ENCODE assay signal across 19 cellular contexts in the genomic region with DNA sequence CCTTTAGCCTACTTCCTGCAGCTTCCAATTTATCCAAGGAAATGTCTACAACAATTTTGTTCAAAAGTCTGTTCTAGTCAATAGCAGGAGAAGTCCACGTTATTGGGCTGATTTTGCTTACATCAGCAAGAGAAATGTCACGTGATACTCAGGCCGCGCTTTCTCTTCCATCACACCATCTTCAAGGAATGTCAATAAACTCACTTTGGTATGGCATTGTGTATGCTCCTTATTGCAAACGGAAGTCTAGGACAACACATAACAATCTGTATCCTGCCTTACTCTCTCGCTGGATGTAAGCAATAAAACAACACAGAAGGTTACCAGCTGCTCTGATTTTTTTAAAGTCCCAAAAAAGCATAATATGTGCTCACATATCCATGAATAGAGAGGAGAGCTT. TPM values are rescaled to one million over a fixed set of nuclear protein-coding genes. Genes with fewer than 3 reads are reported as not detected.
DNase-seq lines count a peak whose midpoint lies in the region; ATAC-seq, FAIRE-seq and TF ChIP-seq lines count a peak whose summit lies in the region.
"Had no signal": no experiment of that assay in that cellular context is flagged by ENCODE, and none has a peak within 500 bp of the region (broad histone marks: within the 10 kb centered on the region; RNA-seq: fewer than 3 reads in every experiment).

No MANE protein-coding gene starts in this region.

- H4K20me1 ChIP-seq in GM23248 (ENCODE audit: insufficient read depth) (no peaks in the 10 kb centered on the region), keratinocyte (ENCODE audit: control insufficient read depth, extremely low read depth, insufficient read depth, low read length) (no peaks in the 10 kb centered on the region)

- dilution Hi-C loops in keratinocyte (cut with MboI; ENCODE audit: extremely low pct_ligation_motif_present, low sequenced_read_pairs), result no loop called here

- no peak overlapping the region for H3K9ac ChIP-seq in GM23248
- no peak overlapping the region for H3K9ac ChIP-seq in keratinocyte (ENCODE audit: control insufficient read depth, extremely low read depth, insufficient read depth, low read length)
- H3K9ac ChIP-seq: KMS-11 had no signal

- H3K4me2 ChIP-seq in GM23248 (ENCODE audit: unreplicated experiment), result peak overlapping the region; percentile 10
- H3K4me2 ChIP-seq in keratinocyte (ENCODE audit: control insufficient read depth, extremely low read depth, insufficient read depth, low read depth, low read length), result no peak overlapping the region
- H3K4me2 ChIP-seq: KMS-11 had no signal

- H3K79me2 ChIP-seq in GM23248 (ENCODE audit: insufficient read depth) (no peaks in the 10 kb centered on the region), keratinocyte (ENCODE audit: control insufficient read depth, insufficient read depth, low read length) (no peaks in the 10 kb centered on the region)

- TF ChIP-seq CTCF in choroid plexus epithelial cell (conservative IDR thresholded peaks at IDR 0.05; ENCODE audit: low read depth, low read length) (no peak), keratinocyte (optimal IDR thresholded peaks at IDR 0.05 in 1 of 3, IDR thresholded peaks at IDR 0.05 in 1 of 3, conservative IDR thresholded peaks at IDR 0.05 in 1 of 3; ENCODE audit: extremely low read depth in 1 of 3, insufficient read depth in 2 of 3, low read length in 3 of 3) (no peak)

- ATAC-seq in SK-N-SH treated with all-trans-retinoic acid at 6 μM for 48 hours (no peak), GM18867 (IDR thresholded peaks at IDR 0.05; ENCODE audit: unreplicated experiment) (no peak)
- ATAC-seq: activated CD8-positive, alpha-beta T cell treated with anti-CD3 and anti-CD28 coated beads, Interleukin-2, amount 10 ng/mL, durations not matched to agents 7 days and 5 days had no signal

- H3K9me3 ChIP-seq in GM23248 (ENCODE audit: low read depth) (no peaks in the 10 kb centered on the region), keratinocyte (ENCODE audit: control insufficient read depth, low read depth, low read length) (no peaks in the 10 kb centered on the region)
- H3K9me3 ChIP-seq: left ventricle myocardium inferior, thyroid gland had no signal

- FAIRE-seq in keratinocyte (lab: Jason Lieb, UNC), result peak; percentile 13

- in situ Hi-C loops in GM23248 (cut with MboI), result no loop called here

- H3F3A ChIP-seq in GM23248 (ENCODE audit: insufficient read depth), result peaks cover 22% of the 10 kb centered on the region

- WGBS in GM23248 (ENCODE audit: low coverage in 1 of 2, low lambda C conversion rate in 2 of 2, missing lambda C conversion rate in 2 of 2), 2 experiments, result 16 to 17% methylated on average over 6 of the region's 6 CpGs

- DNase-seq in AG20443 (ENCODE audit: low spot score) (peak; percentile 31), GM23248 (peak; percentile 44), choroid plexus epithelial cell (ENCODE audit: low read depth) (peak; percentile 58), keratinocyte (ENCODE audit: low read depth, low spot score) (no peak), DMS 273 treated with DMSO at 0.1 percent for 48 hours (lab: John Stamatoyannopoulos, UW) (no peak)
- DNase-seq: activated CD4-positive, CD25-positive, alpha-beta regulatory T cell; activated CD8-positive, alpha-beta T cell treated with anti-CD3 and anti-CD28 coated beads, Interleukin-2, amount 10 ng/mL, durations not matched to agents 7 days and 5 days; activated naive CD4-positive, alpha-beta T cell treated with Interleukin-2 at 50 U/mL for 16 hours; activated T-cell treated with anti-CD3 and anti-CD28 coated beads, Interleukin-2, amount 50 U/mL, for 24 hours; left ventricle myocardium inferior; NCI-H1048; NCI-H187 treated with DMSO at 0.1 percent for 48 hours; stimulated activated naive CD4-positive, alpha-beta T cell; T-helper 9 cell; thyroid gland had no signal

- H3K4me3 ChIP-seq in GM23248, result no peak overlapping the region
- H3K4me3 ChIP-seq in choroid plexus epithelial cell (ENCODE audit: low read depth, low read length), result no peak overlapping the region
- no peak overlapping the region for H3K4me3 ChIP-seq in keratinocyte (ENCODE audit: control insufficient read depth in 2 of 3, extremely low read depth in 1 of 3, insufficient read depth in 2 of 3, low read depth in 1 of 3, low read length in 3 of 3)
- H3K4me3 ChIP-seq: left ventricle myocardium inferior, thyroid gland had no signal

- H2AFZ ChIP-seq in GM23248 (peak overlapping the region; percentile 53), keratinocyte (ENCODE audit: control insufficient read depth, low read length) (no peak overlapping the region)

- no peaks in the 10 kb centered on the region for H3K9me2 ChIP-seq in GM23248 (ENCODE audit: insufficient read depth)

- H3K36me3 ChIP-seq in GM23248 (ENCODE audit: low read depth) (no peaks in the 10 kb centered on the region), keratinocyte (ENCODE audit: control insufficient read depth in 2 of 2, extremely low read depth in 1 of 2, insufficient read depth in 2 of 2, low read length in 2 of 2) (no peaks in the 10 kb centered on the region)
- H3K36me3 ChIP-seq: left ventricle myocardium inferior, thyroid gland had no signal

- no peaks in the 10 kb centered on the region for H3K9me1 ChIP-seq in keratinocyte (ENCODE audit: control insufficient read depth, extremely low read depth, insufficient read depth, low read length)

- no peaks in the 10 kb centered on the region for H3K27me3 ChIP-seq in GM23248 (replicated peaks; ENCODE audit: insufficient read depth)
- H3K27me3 ChIP-seq in keratinocyte (ENCODE audit: control insufficient read depth, extremely low read depth, insufficient read depth, low read length), result no peaks in the 10 kb centered on the region
- H3K27me3 ChIP-seq: thyroid gland had no signal

- H3K27ac ChIP-seq in GM23248 (no peak overlapping the region), keratinocyte (ENCODE audit: control insufficient read depth, insufficient read depth, low read length) (no peak overlapping the region)
- H3K27ac ChIP-seq: KMS-11, left ventricle myocardium inferior, RWPE1, thyroid gland had no signal

- H3K4me1 ChIP-seq in GM23248 (ENCODE audit: insufficient read depth), result peaks cover 24% of the 10 kb centered on the region
- H3K4me1 ChIP-seq in keratinocyte (ENCODE audit: control insufficient read depth, extremely low read depth, insufficient read depth, low read length), result peaks cover 32% of the 10 kb centered on the region
- H3K4me1 ChIP-seq: left ventricle myocardium inferior, thyroid gland had no signal

TF ChIP-seq in SK-N-SH treated with all-trans-retinoic acid at 6 μM for 48 hours, 23 proteins besides CTCF, POLR2A, EP300 and RAD21 (continues in another document):
- TF ChIP-seq, protein P1, sequence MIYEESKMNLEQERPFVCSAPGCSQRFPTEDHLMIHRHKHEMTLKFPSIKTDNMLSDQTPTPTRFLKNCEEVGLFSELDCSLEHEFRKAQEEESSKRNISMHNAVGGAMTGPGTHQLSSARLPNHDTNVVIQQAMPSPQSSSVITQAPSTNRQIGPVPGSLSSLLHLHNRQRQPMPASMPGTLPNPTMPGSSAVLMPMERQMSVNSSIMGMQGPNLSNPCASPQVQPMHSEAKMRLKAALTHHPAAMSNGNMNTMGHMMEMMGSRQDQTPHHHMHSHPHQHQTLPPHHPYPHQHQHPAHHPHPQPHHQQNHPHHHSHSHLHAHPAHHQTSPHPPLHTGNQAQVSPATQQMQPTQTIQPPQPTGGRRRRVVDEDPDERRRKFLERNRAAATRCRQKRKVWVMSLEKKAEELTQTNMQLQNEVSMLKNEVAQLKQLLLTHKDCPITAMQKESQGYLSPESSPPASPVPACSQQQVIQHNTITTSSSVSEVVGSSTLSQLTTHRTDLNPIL (CRISPR knock-in tag; IDR thresholded peaks at IDR 0.05; ENCODE audit: low read depth), result no peak
- no peak for TF ChIP-seq TOX (CRISPR knock-in tag; IDR thresholded peaks at IDR 0.05; ENCODE audit: borderline replicate concordance)
- no peak for TF ChIP-seq OSR1 (CRISPR knock-in tag; IDR thresholded peaks at IDR 0.05)
- no peak for TF ChIP-seq PPARA (CRISPR knock-in tag; IDR thresholded peaks at IDR 0.05; ENCODE audit: borderline replicate concordance)
- no peak for TF ChIP-seq ZNF565 (CRISPR knock-in tag; conservative IDR thresholded peaks at IDR 0.05; ENCODE audit: low read depth)
- TF ChIP-seq, protein P2, sequence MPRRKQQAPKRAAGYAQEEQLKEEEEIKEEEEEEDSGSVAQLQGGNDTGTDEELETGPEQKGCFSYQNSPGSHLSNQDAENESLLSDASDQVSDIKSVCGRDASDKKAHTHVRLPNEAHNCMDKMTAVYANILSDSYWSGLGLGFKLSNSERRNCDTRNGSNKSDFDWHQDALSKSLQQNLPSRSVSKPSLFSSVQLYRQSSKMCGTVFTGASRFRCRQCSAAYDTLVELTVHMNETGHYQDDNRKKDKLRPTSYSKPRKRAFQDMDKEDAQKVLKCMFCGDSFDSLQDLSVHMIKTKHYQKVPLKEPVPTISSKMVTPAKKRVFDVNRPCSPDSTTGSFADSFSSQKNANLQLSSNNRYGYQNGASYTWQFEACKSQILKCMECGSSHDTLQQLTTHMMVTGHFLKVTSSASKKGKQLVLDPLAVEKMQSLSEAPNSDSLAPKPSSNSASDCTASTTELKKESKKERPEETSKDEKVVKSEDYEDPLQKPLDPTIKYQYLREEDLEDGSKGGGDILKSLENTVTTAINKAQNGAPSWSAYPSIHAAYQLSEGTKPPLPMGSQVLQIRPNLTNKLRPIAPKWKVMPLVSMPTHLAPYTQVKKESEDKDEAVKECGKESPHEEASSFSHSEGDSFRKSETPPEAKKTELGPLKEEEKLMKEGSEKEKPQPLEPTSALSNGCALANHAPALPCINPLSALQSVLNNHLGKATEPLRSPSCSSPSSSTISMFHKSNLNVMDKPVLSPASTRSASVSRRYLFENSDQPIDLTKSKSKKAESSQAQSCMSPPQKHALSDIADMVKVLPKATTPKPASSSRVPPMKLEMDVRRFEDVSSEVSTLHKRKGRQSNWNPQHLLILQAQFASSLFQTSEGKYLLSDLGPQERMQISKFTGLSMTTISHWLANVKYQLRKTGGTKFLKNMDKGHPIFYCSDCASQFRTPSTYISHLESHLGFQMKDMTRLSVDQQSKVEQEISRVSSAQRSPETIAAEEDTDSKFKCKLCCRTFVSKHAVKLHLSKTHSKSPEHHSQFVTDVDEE (CRISPR knock-in tag; IDR thresholded peaks at IDR 0.05), result no peak
- TF ChIP-seq TCF4 (CRISPR knock-in tag; IDR thresholded peaks at IDR 0.05; ENCODE audit: borderline replicate concordance), result no peak
- TF ChIP-seq ZFP3 (CRISPR knock-in tag; IDR thresholded peaks at IDR 0.05), result no peak
- no peak for TF ChIP-seq CSDC2 (CRISPR knock-in tag; IDR thresholded peaks at IDR 0.05)

RNA-seq across cellular contexts. Expression of a gene that starts 17.1 kb away (rescaled TPM):
- 132 and 137 TPM in 2 replicates for total RNA-seq in GM23248 (2014; rRNA removed; shearing (Covaris generic))
- polyA plus RNA-seq in GM23248 (2016; fragmentation: Nextera tagmentation; extraction: Ambion mirVana) (102 TPM in 2 replicates), keratinocyte (33.6 to 81.3 TPM (median 46.1 TPM) in 3 replicates)
- polyA plus RNA-seq in keratinocyte (2011; ENCODE audit: low read depth), result 30.4 TPM
- 46.4 and 88.3 TPM in 2 replicates for polyA plus RNA-seq in keratinocyte (2011; cell fraction: cytosol; rRNA removed)
- polyA plus RNA-seq in keratinocyte (2011; cell fraction: nucleus; rRNA removed), result 43.9 and 57.0 TPM in 2 replicates
- polyA plus RNA-seq in keratinocyte (2012; ENCODE audit: low replicate concordance), result 55.1 and 72.2 TPM in 2 replicates
- 3.4 to 32.1 TPM (median 12.9 TPM) in 3 replicates for polyA minus RNA-seq in keratinocyte
- 39.1 TPM for polyA minus RNA-seq in keratinocyte (2011; cell fraction: cytosol; rRNA and poly(A)+ RNA removed)
- polyA minus RNA-seq in keratinocyte (2011; cell fraction: nucleus; rRNA and poly(A)+ RNA removed), result 15.8 and 31.2 TPM in 2 replicates

Comparison
In these comparisons a context has a peak if more than half of its experiments do, and no peak if none do; other contexts are left out.
1. DNase-seq: peak in AG20443 (single experiment), GM23248 (single experiment) and choroid plexus epithelial cell (single experiment); none in keratinocyte (single experiment) and DMS 273 treated with DMSO at 0.1 percent for 48 hours (single experiment).